Comparison of ENCODE assay signal across 17 cellular contexts in genomic region chr10:384538-385305, GRCh38.
DNase-seq lines count a peak whose midpoint lies in the region; ATAC-seq and TF ChIP-seq lines count a peak whose summit lies in the region.
"Had no signal": no experiment of that assay in that cellular context is flagged by ENCODE, and none has a peak within 500 bp of the region (broad histone marks: within the 10 kb centered on the region; RNA-seq: fewer than 3 reads in every experiment).

No MANE protein-coding gene starts in this region.

- no peak for TF ChIP-seq EP300 in sigmoid colon (IDR thresholded peaks at IDR 0.05)

- peaks cover 25% of the 10 kb centered on the region for H3K27me3 Mint-ChIP-seq in activated CD8-positive, alpha-beta memory T cell treated with anti-CD3 and anti-CD28 coated beads, Interleukin-2, amount 10 ng/mL, durations not matched to agents 7 days and 5 days
- H3K27me3 Mint-ChIP-seq: CD4-positive, alpha-beta T cell had no signal

- no peaks in the 10 kb centered on the region for H3K36me3 ChIP-seq in RWPE2 (ENCODE audit: low read depth)
- H3K36me3 ChIP-seq in sigmoid colon, result peaks cover 12 to 92% (median 28%) of the 10 kb centered on the region in 4 donors

- no peak overlapping the region for H3K27ac Mint-ChIP-seq in activated CD8-positive, alpha-beta memory T cell treated with anti-CD3 and anti-CD28 coated beads, Interleukin-2, amount 10 ng/mL, durations not matched to agents 7 days and 5 days
- H3K27ac Mint-ChIP-seq: CD4-positive, alpha-beta T cell; GM23338; HFFc6 had no signal

- no peak overlapping the region for H3K4me3 Mint-ChIP-seq in activated CD8-positive, alpha-beta memory T cell treated with anti-CD3 and anti-CD28 coated beads, Interleukin-2, amount 10 ng/mL, durations not matched to agents 7 days and 5 days
- H3K4me3 Mint-ChIP-seq: CD4-positive, alpha-beta T cell; GM23338; HFFc6 had no signal

- DNase-seq in activated CD8-positive, alpha-beta memory T cell treated with anti-CD3 and anti-CD28 coated beads, Interleukin-2, amount 10 ng/mL, durations not matched to agents 7 days and 5 days, result no peak
- DNase-seq in activated CD8-positive, alpha-beta memory T cell treated with anti-CD3 and anti-CD28 coated beads for 24 hours, result no peak
- DNase-seq in RWPE2 (ENCODE audit: low spot score), result peak; percentile 42
- DNase-seq in sigmoid colon, result peak; percentile 63
- no peak for DNase-seq in nucleus accumbens (lab: John Stamatoyannopoulos, UW)
- no peak for DNase-seq in GF-D8 (lab: John Stamatoyannopoulos, UW)
- DNase-seq: AML-193; CD4-positive, alpha-beta T cell; H7; HFFc6 had no signal

- peaks cover 3% of the 10 kb centered on the region for H3K36me3 Mint-ChIP-seq in activated CD8-positive, alpha-beta memory T cell treated with anti-CD3 and anti-CD28 coated beads, Interleukin-2, amount 10 ng/mL, durations not matched to agents 7 days and 5 days

- TF ChIP-seq POLR2A in sigmoid colon (IDR thresholded peaks at IDR 0.05), result no peak

- H3K4me1 ChIP-seq in RWPE2 (ENCODE audit: insufficient read depth, poor library complexity, severe bottlenecking) (no peaks in the 10 kb centered on the region), sigmoid colon (peaks cover 0 to 18% (median 15%) of the 10 kb centered on the region in 4 donors)
- H3K4me1 ChIP-seq: A549, Caco-2 had no signal

- H3K27me3 ChIP-seq in RWPE2 (ENCODE audit: insufficient read depth, poor library complexity, severe bottlenecking) (no peaks in the 10 kb centered on the region), sigmoid colon (no peaks in the 10 kb centered on the region)

- peaks cover 17% of the 10 kb centered on the region for H3K4me1 Mint-ChIP-seq in activated CD8-positive, alpha-beta memory T cell treated with anti-CD3 and anti-CD28 coated beads, Interleukin-2, amount 10 ng/mL, durations not matched to agents 7 days and 5 days
- H3K4me1 Mint-ChIP-seq: GM23338 had no signal

- ATAC-seq in activated CD8-positive, alpha-beta memory T cell treated with anti-CD3 and anti-CD28 coated beads, Interleukin-2, amount 10 ng/mL, durations not matched to agents 7 days and 5 days, result peak; percentile 9
- ATAC-seq in RWPE2 (ENCODE audit: low read depth) (no peak), esophagus mucosa (peak; percentile 28)
- ATAC-seq: A549, HCT116 had no signal

- H3K4me3 ChIP-seq in RWPE2 (ENCODE audit: severe bottlenecking), result no peak overlapping the region
- no peak overlapping the region for H3K4me3 ChIP-seq in sigmoid colon
- H3K4me3 ChIP-seq: A549, GM23338 had no signal

- CTCF ChIA-PET in activated CD8-positive, alpha-beta memory T cell treated with anti-CD3 and anti-CD28 coated beads, Interleukin-2, amount 10 ng/mL, durations not matched to agents 7 days and 5 days (lab: Charles Lee), result no interaction called here

- H3K27ac ChIP-seq in RWPE2 (ENCODE audit: poor library complexity, severe bottlenecking), result no peak overlapping the region
- H3K27ac ChIP-seq in sigmoid colon, result no peak overlapping the region
- H3K27ac ChIP-seq: 22Rv1, A549, C4-2B had no signal

- WGBS in sigmoid colon, 2 donors, result 94% methylated on average over 27 of the region's 27 CpGs

- TF ChIP-seq CTCF in RWPE2 (IDR thresholded peaks at IDR 0.05; ENCODE audit: poor library complexity, severe bottlenecking), result no peak
- no peak for TF ChIP-seq CTCF in sigmoid colon (IDR thresholded peaks at IDR 0.05)

- no peaks in the 10 kb centered on the region for H3K9me3 Mint-ChIP-seq in activated CD8-positive, alpha-beta memory T cell treated with anti-CD3 and anti-CD28 coated beads, Interleukin-2, amount 10 ng/mL, durations not matched to agents 7 days and 5 days (ENCODE audit: low read depth)
- H3K9me3 Mint-ChIP-seq: CD4-positive, alpha-beta T cell; GM23338; HFFc6 had no signal

- no peaks in the 10 kb centered on the region for H3K9me3 ChIP-seq in RWPE2 (ENCODE audit: severe bottlenecking)
- no peaks in the 10 kb centered on the region for H3K9me3 ChIP-seq in sigmoid colon
- H3K9me3 ChIP-seq: A549, Caco-2 had no signal

- intact Hi-C loops in sigmoid colon (cut with DNase I), result loop anchor here (5.0 kb wide), 1 partner anchor 68 kb away; no protein-coding TSS in a partner anchor

Comparison
In these comparisons a context has a peak if more than half of its experiments do, and no peak if none do; other contexts are left out.
1. DNase-seq: peak in RWPE2 (single experiment) and sigmoid colon (single experiment); none in activated CD8-positive, alpha-beta memory T cell treated with anti-CD3 and anti-CD28 coated beads, Interleukin-2, amount 10 ng/mL, durations not matched to agents 7 days and 5 days (single experiment), activated CD8-positive, alpha-beta memory T cell treated with anti-CD3 and anti-CD28 coated beads for 24 hours (single experiment), nucleus accumbens (0 of 56) and GF-D8 (single experiment).